ENCODE assay signal across 8 cellular contexts in the genomic region with DNA sequence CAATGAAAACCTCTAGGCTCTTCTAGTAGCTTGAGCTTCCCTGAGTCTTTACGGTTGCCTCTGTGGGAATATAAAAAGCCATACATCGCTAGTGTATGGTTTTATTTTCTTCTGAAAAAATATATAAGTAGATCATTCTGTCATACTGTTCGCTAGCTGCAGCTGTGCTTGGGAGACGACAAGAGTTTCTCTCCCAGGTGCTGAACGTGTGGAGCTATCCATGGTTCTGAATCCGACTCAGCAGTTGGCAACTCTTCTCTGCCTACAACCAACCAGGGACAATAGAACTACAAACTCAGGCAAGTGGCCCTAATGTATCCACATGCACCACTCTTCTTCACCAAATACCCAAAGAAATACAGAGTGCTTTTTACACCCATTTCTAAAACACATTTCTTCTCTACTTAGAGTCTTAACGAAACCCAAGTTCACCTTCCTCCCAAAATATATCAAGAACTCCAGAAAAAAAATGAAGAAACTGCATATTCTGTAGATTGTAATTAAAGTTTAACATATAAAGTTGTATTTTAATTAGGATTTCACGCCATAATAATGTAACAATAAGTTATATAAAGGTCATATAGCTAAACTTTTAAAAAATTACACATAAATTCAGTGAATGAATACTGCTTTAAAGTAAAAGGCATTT.
A peak's percentile ranks its signal among the peaks of the same experiment; 100 is the strongest.
DNase-seq lines count a peak whose midpoint lies in the region; ATAC-seq lines count a peak whose summit lies in the region.

No MANE protein-coding gene starts in this region.

- DNase-seq in DMS 273 (lab: John Stamatoyannopoulos, UW; ENCODE audit: unreplicated experiment) (peak; percentile 77), HuH-7 (ENCODE audit: low spot score) (peak; percentile 47), head of caudate nucleus (peak in 39 of 42 donors; percentile 2 to 80 (median 39)), NCI-H2029 (lab: John Stamatoyannopoulos, UW) (no peak)
- peak; percentile 15 to 34 for DNase-seq in activated CD4-positive, alpha-beta T cell treated with anti-CD3 and anti-CD28 coated beads, Interleukin-2, amount 50 U/mL, for 48 hours
- peak; percentile 37 for DNase-seq in stimulated activated CD8-positive, alpha-beta memory T cell treated with anti-CD3 and anti-CD28 coated beads, Interleukin-4, amount 100 ng/mL, for 48 hours
- no peak for DNase-seq in stimulated activated naive CD4-positive, alpha-beta T cell treated with Interleukin-2 at 50 U/mL for 16 hours (lab: John Stamatoyannopoulos, UW)

- intact Hi-C loops in head of caudate nucleus (cut with DNase I) = no loop called here

- ATAC-seq in GM19395 (IDR thresholded peaks at IDR 0.05; ENCODE audit: unreplicated experiment) = peak; percentile 85

Comparison
In these comparisons a context has a peak if more than half of its experiments do, and no peak if none do; other contexts are left out.
1. DNase-seq: peak in DMS 273 (single experiment), HuH-7 (single experiment), activated CD4-positive, alpha-beta T cell treated with anti-CD3 and anti-CD28 coated beads, Interleukin-2, amount 50 U/mL, for 48 hours (2 of 2), head of caudate nucleus (39 of 42) and stimulated activated CD8-positive, alpha-beta memory T cell treated with anti-CD3 and anti-CD28 coated beads, Interleukin-4, amount 100 ng/mL, for 48 hours (single experiment); none in NCI-H2029 (single experiment) and stimulated activated naive CD4-positive, alpha-beta T cell treated with Interleukin-2 at 50 U/mL for 16 hours (single experiment).